Comparison of ENCODE assay signal across 6 cellular contexts in genomic region chr10:110185646-110186182, GRCh38. TPM values are rescaled to one million over a fixed set of nuclear protein-coding genes. Genes with fewer than 3 reads are reported as not detected.
A peak's percentile ranks its signal among the peaks of the same experiment; 100 is the strongest.
DNase-seq lines count a peak whose midpoint lies in the region; ATAC-seq, FAIRE-seq and TF ChIP-seq lines count a peak whose summit lies in the region.
"Not testable (repeated sequence)": the region's sequence is repeated elsewhere in the genome, so short reads cannot be mapped to it uniquely, and the experiment has no call there.

No MANE protein-coding gene starts in this region.

- H3K4me1 ChIP-seq in HEK293 (ENCODE audit: control insufficient read depth, insufficient read depth, low read length); K562 (replicated peaks in 1 of 2; ENCODE audit: control insufficient read depth in 2 of 2, insufficient read depth in 2 of 2, low read length in 2 of 2); esophagus muscularis mucosa: not testable (repeated sequence)
- H3K4me1 ChIP-seq in mucosa of rectum (ENCODE audit: control insufficient read depth in 2 of 2, insufficient read depth in 2 of 2, low read length in 2 of 2) (peaks cover 3 to 10% of the 10 kb centered on the region in 2 donors), transverse colon (peaks cover 0 to 47% (median 9%) of the 10 kb centered on the region in 4 donors)

- in situ Hi-C loops in K562 (cut with MboI); transverse colon (cut with MboI; ENCODE audit: low pct_ligation_motif_present in 1 of 4, low pct_unique_long_range_greater_than_20kb in 1 of 4, low sequenced_read_pairs in 3 of 4): not testable (repeated sequence)

- H3K27me3 ChIP-seq in K562 (ENCODE audit: control insufficient read depth in 2 of 2, insufficient read depth in 2 of 2, low read length in 2 of 2); esophagus muscularis mucosa; mucosa of rectum (ENCODE audit: control insufficient read depth in 2 of 2, insufficient read depth in 2 of 2, low read length in 2 of 2); transverse colon: not testable (repeated sequence)

- not testable (repeated sequence) for TF ChIP-seq POLR2A in K562 (conservative IDR thresholded peaks at IDR 0.05); esophagus muscularis mucosa (IDR thresholded peaks at IDR 0.05; ENCODE audit: low read depth); transverse colon (IDR thresholded peaks at IDR 0.05)

- not testable (repeated sequence) for H3K79me2 ChIP-seq in K562 (ENCODE audit: control insufficient read depth, insufficient read depth, low read length)

- H3K27ac ChIP-seq in HEK293 (ENCODE audit: extremely low read depth, low read depth, low read length); K562 (ENCODE audit: extremely low read depth, low read depth, low read length); esophagus muscularis mucosa (replicated peaks in 1 of 4): not testable (repeated sequence)
- H3K27ac ChIP-seq in mucosa of rectum (ENCODE audit: low read depth in 2 of 2, low read length in 2 of 2) (peak overlapping the region; percentile 77 to 90), transverse colon (peak overlapping the region; percentile 51 to 79 (median 68))

- H3K4me2 ChIP-seq in K562 (ENCODE audit: insufficient read depth, low read length), result not testable (repeated sequence)

- not testable (repeated sequence) for DNase-seq in K562 (ENCODE audit: extremely low read depth in 1 of 4, low spot score in 3 of 4); transverse colon
- DNase-seq in esophagus muscularis mucosa (ENCODE audit: extremely low spot score) (peak; percentile 10), left colon (peak in 1 of 2 donors; percentile 34)

- ATAC-seq in K562, result not testable (repeated sequence)
- ATAC-seq in left colon, result peak; percentile 62

- H3K36me3 ChIP-seq in HEK293 (ENCODE audit: control insufficient read depth in 2 of 2, insufficient read depth in 1 of 2, low read length in 2 of 2); K562 (ENCODE audit: control insufficient read depth, insufficient read depth, low read length); esophagus muscularis mucosa; mucosa of rectum (ENCODE audit: control insufficient read depth in 2 of 2, insufficient read depth in 2 of 2, low read length in 2 of 2); transverse colon: not testable (repeated sequence)

- CTCF ChIA-PET in HEK293 (lab: Yijun Ruan, JAX), result interaction anchor here (6.3 kb wide), 1 partner anchor 20 kb away, joined by 23 read pairs; the partner anchor contains the start of gene MXI1
- CTCF ChIA-PET in K562 (lab: Yijun Ruan, JAX; ENCODE audit: low intra/inter-chr PET ratio), result not testable (repeated sequence)

- not testable (repeated sequence) for BruUV-seq in K562 (replicated peaks; lab: Mats Ljungman, UMichigan)

- not testable (repeated sequence) for TF ChIP-seq RAD21 in K562 (CRISPR knock-in tag; conservative IDR thresholded peaks at IDR 0.05 in 1 of 2, IDR thresholded peaks at IDR 0.05 in 1 of 2)

- not testable (repeated sequence) for H3K9me3 ChIP-seq in HEK293 (ENCODE audit: control insufficient read depth, insufficient read depth, low read depth, low read length); K562 (replicated peaks; ENCODE audit: control insufficient read depth, insufficient read depth, low read depth, low read length); esophagus muscularis mucosa; mucosa of rectum (ENCODE audit: control insufficient read depth in 2 of 2, low read length in 2 of 2); transverse colon

- not testable (repeated sequence) for H2AFZ ChIP-seq in K562 (ENCODE audit: low read depth, low read length)

- H4K20me1 ChIP-seq in K562 (replicated peaks; ENCODE audit: control insufficient read depth, insufficient read depth, low read length), result not testable (repeated sequence)

- not testable (repeated sequence) for TF ChIP-seq CTCF in HEK293 (tag by site-specific recombination; IDR thresholded peaks at IDR 0.05); K562 (IDR thresholded peaks at IDR 0.05 in 2 of 3, conservative IDR thresholded peaks at IDR 0.05 in 1 of 3; ENCODE audit: insufficient read depth in 2 of 3, low read depth in 1 of 3, low read length in 3 of 3); esophagus muscularis mucosa (IDR thresholded peaks at IDR 0.05); transverse colon (IDR thresholded peaks at IDR 0.05)

- FAIRE-seq in K562 (lab: Jason Lieb, UNC), result not testable (repeated sequence)

- 17% methylated on average over 1 of the region's 2 CpGs for WGBS in K562 (ENCODE audit: insufficient coverage, low coverage, missing lambda C conversion rate)
- WGBS in esophagus muscularis mucosa, result 92% methylated on average over 2 of the region's 2 CpGs
- 38 to 45% methylated on average over 1 to 2 of the region's 2 CpGs for WGBS in transverse colon (ENCODE audit: low coverage in 1 of 2), 2 donors

- POLR2A ChIA-PET in HEK293 (lab: Yijun Ruan, JAX); K562 (lab: Yijun Ruan, JAX): not testable (repeated sequence)

- H3K4me3 ChIP-seq in HEK293 (ENCODE audit: low read depth, low read length); K562; esophagus muscularis mucosa; mucosa of rectum (ENCODE audit: low read length in 2 of 2); transverse colon: not testable (repeated sequence)

- not testable (repeated sequence) for H3K9ac ChIP-seq in K562 (ENCODE audit: insufficient read depth in 1 of 2, low read depth in 2 of 2, low read length in 2 of 2); mucosa of rectum (ENCODE audit: low read depth in 1 of 2, low read length in 2 of 2)

- TF ChIP-seq EP300 in K562 (IDR thresholded peaks at IDR 0.05; ENCODE audit: low read length); esophagus muscularis mucosa (IDR thresholded peaks at IDR 0.05); transverse colon (IDR thresholded peaks at IDR 0.05; ENCODE audit: low read depth): not testable (repeated sequence)

- intact Hi-C loops in K562 (cut with micrococcal nuclease); esophagus muscularis mucosa (cut with DNase I); left colon (cut with DNase I, micrococcal nuclease); transverse colon (cut with DNase I; ENCODE audit: low total_unique reads): not testable (repeated sequence)

- H3K9me1 ChIP-seq in K562 (ENCODE audit: control insufficient read depth, insufficient read depth, low read length), result not testable (repeated sequence)

TF ChIP-seq in HEK293, 187 proteins besides CTCF, POLR2A, EP300 and RAD21 (continues in another document):
- peak; percentile 29; the same call in 1 of the 2 replicates for TF ChIP-seq ZSCAN4 (tag by site-specific recombination; IDR thresholded peaks at IDR 0.05)

TF ChIP-seq in K562, 482 proteins besides CTCF, POLR2A, EP300 and RAD21:
- TF ChIP-seq ZNF316 (IDR thresholded peaks at IDR 0.05) (peak; percentile 55), C11orf30 (IDR thresholded peaks at IDR 0.05; ENCODE audit: low read depth) (peak; percentile 27; the same call in 1 of the 2 replicates)
TF ChIP-seq in K562: peak in this region for 2; not testable (repeated sequence) for 480.

RNA-seq across cellular contexts. Expression of gene MXI1, which starts 21.7 kb away (rescaled TPM):
- 6.0 and 16.1 TPM in 2 replicates for total RNA-seq in K562 (2011; cell fraction: chromatin; rRNA removed; ENCODE audit: low replicate concordance)
- total RNA-seq in K562 (2011; cell fraction: nucleolus; rRNA removed), result 4.0 and 5.7 TPM in 2 replicates
- 9.7 and 17.9 TPM in 2 replicates for total RNA-seq in K562 (2011; cell fraction: nucleoplasm; rRNA removed)
- total RNA-seq in K562 (2014; rRNA removed), result 14.3 and 18.2 TPM in 2 replicates
- 14.8 and 21.2 TPM in 2 replicates for total RNA-seq in K562 (2014; rRNA removed; fragmentation: Illumina TruSeq; extraction: Trizol)
- total RNA-seq in K562 (2015; rRNA removed; fragmentation: Illumina TruSeq; extraction: Trizol), result 8.0 and 9.1 TPM in 2 replicates
- total RNA-seq in K562 (2021), result 16.4 and 17.8 TPM in 2 replicates
- polyA plus RNA-seq in K562 (2011; rRNA removed), result 23.7 and 24.4 TPM in 2 replicates
- 10.5 and 13.2 TPM in 2 replicates for polyA plus RNA-seq in K562 (2011; cell fraction: cytosol; rRNA removed)
- 18.3 and 28.9 TPM in 2 replicates for polyA plus RNA-seq in K562 (2011; cell fraction: nucleus; rRNA removed)
- 12.3 and 13.1 TPM in 2 replicates for polyA plus RNA-seq in K562 (2012)
- 13.7 and 17.6 TPM in 2 replicates for polyA plus RNA-seq in K562 (2014; fragmentation: Illumina TruSeq; extraction: Trizol)
- 10 to 100 TPM; 11.4 to 15.8 TPM for polyA plus RNA-seq in K562 (2014; fragmentation: Nextera tagmentation; extraction: Ambion mirVana)
- 12.9 and 13.4 TPM in 2 replicates for polyA plus RNA-seq in K562 (2014; rRNA removed)
- polyA minus RNA-seq in K562 (2011; rRNA and poly(A)+ RNA removed), result 27.0 and 27.3 TPM in 2 replicates
- polyA minus RNA-seq in K562 (2011; cell fraction: cytosol; rRNA and poly(A)+ RNA removed), result 17.8 and 21.1 TPM in 2 replicates
- polyA minus RNA-seq in K562 (2011; cell fraction: nucleus; rRNA and poly(A)+ RNA removed), result 5.9 and 12.3 TPM in 2 replicates
- 100 to 1,000 TPM; 198 to 292 (median 226) TPM for total RNA-seq in esophagus muscularis mucosa
- total RNA-seq in left colon, result 100 to 1,000 TPM; 134 to 154 TPM
- total RNA-seq in transverse colon, result 10 to 100 TPM; 44.8 to 96.5 (median 65.3) TPM
